Comparison of ENCODE assay signal across 16 cellular contexts in the genomic region with DNA sequence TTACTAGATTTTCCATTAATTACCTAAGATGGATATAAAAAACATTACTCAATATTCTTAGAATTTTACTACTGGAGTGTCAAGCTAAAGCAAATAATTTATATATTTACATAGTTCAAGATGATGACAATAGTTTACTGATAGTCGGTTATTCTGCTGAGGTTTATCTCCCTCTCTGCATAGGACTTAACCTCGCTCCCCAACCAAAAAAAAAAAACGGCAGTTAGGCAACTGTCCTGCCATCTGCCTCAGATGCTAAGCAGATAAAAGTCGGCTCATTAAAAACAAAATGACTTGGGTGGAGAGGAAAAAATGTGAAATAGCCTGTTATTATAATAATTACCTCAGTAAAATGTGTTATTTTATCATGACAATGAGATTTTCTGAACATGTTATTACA. TPM values are rescaled to one million over a fixed set of nuclear protein-coding genes. Genes with fewer than 3 reads are reported as not detected.
A peak's percentile ranks its signal among the peaks of the same experiment; 100 is the strongest.
DNase-seq lines count a peak whose midpoint lies in the region; ATAC-seq, FAIRE-seq and TF ChIP-seq lines count a peak whose summit lies in the region.
"Had no signal": no experiment of that assay in that cellular context is flagged by ENCODE, and none has a peak within 500 bp of the region (broad histone marks: within the 10 kb centered on the region; RNA-seq: fewer than 3 reads in every experiment).

No MANE protein-coding gene starts in this region.

- no peak for ATAC-seq in activated CD8-positive, alpha-beta T cell treated with anti-CD3 and anti-CD28 coated beads for 36 hours
- ATAC-seq: T-helper 17 cell had no signal

- CTCF ChIA-PET in activated CD8-positive, alpha-beta T cell treated with anti-CD3 and anti-CD28 coated beads for 36 hours (lab: Charles Lee): no interaction called here

- intact Hi-C loops in activated CD8-positive, alpha-beta T cell treated with anti-CD3 and anti-CD28 coated beads for 36 hours (cut with micrococcal nuclease): no loop called here

- FAIRE-seq in endometrium (lab: Jason Lieb, UNC): peak; percentile 98
- FAIRE-seq: A204.1 had no signal

- TF ChIP-seq CTCF in activated CD8-positive, alpha-beta T cell treated with anti-CD3 and anti-CD28 coated beads for 36 hours (IDR thresholded peaks at IDR 0.05): no peak

- H3K27ac Mint-ChIP-seq in activated CD8-positive, alpha-beta T cell treated with anti-CD3 and anti-CD28 coated beads for 36 hours: no peak overlapping the region
- H3K27ac Mint-ChIP-seq: CD8-positive, alpha-beta memory T cell; T-helper 17 cell had no signal

- H3K4me3 Mint-ChIP-seq in activated CD8-positive, alpha-beta T cell treated with anti-CD3 and anti-CD28 coated beads for 36 hours: no peak overlapping the region
- H3K4me3 Mint-ChIP-seq: CD8-positive, alpha-beta memory T cell; T-helper 17 cell had no signal

- no peaks in the 10 kb centered on the region for H3K4me1 Mint-ChIP-seq in activated CD8-positive, alpha-beta T cell treated with anti-CD3 and anti-CD28 coated beads for 36 hours (ENCODE audit: low read depth)
- H3K4me1 Mint-ChIP-seq: CD8-positive, alpha-beta memory T cell had no signal

- no peaks in the 10 kb centered on the region for H3K9me3 Mint-ChIP-seq in activated CD8-positive, alpha-beta T cell treated with anti-CD3 and anti-CD28 coated beads for 36 hours

- DNase-seq in NCI-H146 (lab: John Stamatoyannopoulos, UW): peak; percentile 47
- DNase-seq in NCI-H146 treated with DMSO at 0.1 percent for 48 hours (lab: John Stamatoyannopoulos, UW; ENCODE audit: unreplicated experiment): no peak
- DNase-seq in NCI-H1105 treated with DMSO at 0.1 percent for 48 hours (lab: John Stamatoyannopoulos, UW): peak; percentile 85
- peak; percentile 65 for DNase-seq in NCI-H82 treated with DMSO at 0.1 percent for 48 hours (lab: John Stamatoyannopoulos, UW; ENCODE audit: unreplicated experiment)
- no peak for DNase-seq in activated CD8-positive, alpha-beta T cell treated with anti-CD3 and anti-CD28 coated beads for 36 hours
- no peak for DNase-seq in anterior cingulate cortex (lab: John Stamatoyannopoulos, UW)
- DNase-seq in stimulated activated CD4-positive, alpha-beta T cell treated with anti-CD3 and anti-CD28 coated beads, Interleukin-1b, Interleukin-23, amount 100 ng/mL, for 48 hours: no peak
- DNase-seq: CD8-positive, alpha-beta memory T cell; GOT3; KBM-7; NCI-H2029; NCI-H774; SHP77 treated with DMSO at 0.1 percent for 48 hours; T-helper 17 cell had no signal

- H3K27me3 Mint-ChIP-seq in activated CD8-positive, alpha-beta T cell treated with anti-CD3 and anti-CD28 coated beads for 36 hours: peaks cover 3% of the 10 kb centered on the region
- H3K27me3 Mint-ChIP-seq: CD8-positive, alpha-beta memory T cell; T-helper 17 cell had no signal

- POLR2A ChIA-PET in activated CD8-positive, alpha-beta T cell treated with anti-CD3 and anti-CD28 coated beads for 36 hours (lab: Charles Lee): no interaction called here

- H3K36me3 Mint-ChIP-seq in activated CD8-positive, alpha-beta T cell treated with anti-CD3 and anti-CD28 coated beads for 36 hours (ENCODE audit: low read depth): no peaks in the 10 kb centered on the region
- H3K36me3 Mint-ChIP-seq: CD8-positive, alpha-beta memory T cell had no signal

RNA-seq across cellular contexts. Expression of a gene that starts 14.0 kb away (rescaled TPM):
- not detected for total RNA-seq in activated CD8-positive, alpha-beta T cell treated with anti-CD3 and anti-CD28 coated beads for 36 hours

Comparison
In these comparisons a context has a peak if more than half of its experiments do, and no peak if none do; other contexts are left out.
1. DNase-seq: peak in NCI-H146 (single experiment), NCI-H1105 treated with DMSO at 0.1 percent for 48 hours (single experiment) and NCI-H82 treated with DMSO at 0.1 percent for 48 hours (single experiment); none in NCI-H146 treated with DMSO at 0.1 percent for 48 hours (single experiment), activated CD8-positive, alpha-beta T cell treated with anti-CD3 and anti-CD28 coated beads for 36 hours (single experiment), anterior cingulate cortex (0 of 58) and stimulated activated CD4-positive, alpha-beta T cell treated with anti-CD3 and anti-CD28 coated beads, Interleukin-1b, Interleukin-23, amount 100 ng/mL, for 48 hours (single experiment).